Comparison of ENCODE assay signal across 8 cellular contexts in genomic region chrX:107827137-107827831, GRCh38. TPM values are rescaled to one million over a fixed set of nuclear protein-coding genes. Genes with fewer than 3 reads are reported as not detected.
DNase-seq lines count a peak whose midpoint lies in the region; ATAC-seq and TF ChIP-seq lines count a peak whose summit lies in the region.

No MANE protein-coding gene starts in this region.

- DNase-seq in GM03348 (ENCODE audit: low spot score) (peak; percentile 15), foreskin keratinocyte (peak in 1 of 2 donors; percentile 12), sciatic nerve (ENCODE audit: low spot score) (no peak), NCI-H82 (lab: John Stamatoyannopoulos, UW) (no peak), mesendoderm (no peak)
- DNase-seq in activated CD4-positive, alpha-beta memory T cell treated with anti-CD3 and anti-CD28 coated beads for 36 hours: no peak

- CTCF ChIA-PET in activated CD4-positive, alpha-beta memory T cell treated with anti-CD3 and anti-CD28 coated beads for 36 hours (lab: Charles Lee): interaction anchor here (1.5 kb wide), 1 partner anchor 168 kb away, joined by 3 read pairs; no protein-coding TSS in a partner anchor

- no peak overlapping the region for H2BK15ac ChIP-seq in mesendoderm (replicated peaks; ENCODE audit: low read depth)

- H3K23ac ChIP-seq in mesendoderm (ENCODE audit: low read length): no peak overlapping the region

- no peaks in the 10 kb centered on the region for H3K27me3 Mint-ChIP-seq in activated CD4-positive, alpha-beta memory T cell treated with anti-CD3 and anti-CD28 coated beads for 36 hours

- no peak overlapping the region for H3K4me2 ChIP-seq in mesendoderm (ENCODE audit: low read length)

- H3K27me3 ChIP-seq in foreskin keratinocyte (no peaks in the 10 kb centered on the region), mesendoderm (ENCODE audit: insufficient read depth, low read length, poor library complexity) (no peaks in the 10 kb centered on the region)

- no peaks in the 10 kb centered on the region for H3K4me1 ChIP-seq in foreskin keratinocyte
- no peaks in the 10 kb centered on the region for H3K4me1 ChIP-seq in mesendoderm (ENCODE audit: control insufficient read depth, low read depth, low read length)

- H3K9me3 Mint-ChIP-seq in activated CD4-positive, alpha-beta memory T cell treated with anti-CD3 and anti-CD28 coated beads for 36 hours: no peaks in the 10 kb centered on the region

- no peak overlapping the region for H2BK120ac ChIP-seq in mesendoderm (ENCODE audit: low read depth, low read length)

- ATAC-seq in foreskin keratinocyte: no peak
- ATAC-seq in sciatic nerve: peak; percentile 53
- ATAC-seq in GM21367 (IDR thresholded peaks at IDR 0.05; ENCODE audit: unreplicated experiment): no peak
- ATAC-seq in HG02642 (IDR thresholded peaks at IDR 0.05; ENCODE audit: poor library complexity, unreplicated experiment): no peak

- H3K18ac ChIP-seq in mesendoderm (ENCODE audit: low read length): no peak overlapping the region

- H3K79me2 ChIP-seq in mesendoderm (ENCODE audit: control insufficient read depth, insufficient read depth, low read length): no peaks in the 10 kb centered on the region

- H4K5ac ChIP-seq in mesendoderm (ENCODE audit: low read length): no peak overlapping the region

- H3K36me3 Mint-ChIP-seq in activated CD4-positive, alpha-beta memory T cell treated with anti-CD3 and anti-CD28 coated beads for 36 hours: no peaks in the 10 kb centered on the region

- no peak overlapping the region for H3K56ac ChIP-seq in mesendoderm (ENCODE audit: low read length)

- POLR2A ChIA-PET in activated CD4-positive, alpha-beta memory T cell treated with anti-CD3 and anti-CD28 coated beads for 36 hours (lab: Charles Lee): interaction anchor here (1.2 to 2.2 kb wide), 2 partner anchors 154 to 264 kb away, joined by 7 to 9 read pairs; partner anchors contain the start of genes ATG4A and PSMD10

- WGBS in mesendoderm (ENCODE audit: extremely low coverage, insufficient coverage, low lambda C conversion rate): no CpG with 5 or more reads among the region's 9 CpGs

- no peaks in the 10 kb centered on the region for H3K79me1 ChIP-seq in mesendoderm (ENCODE audit: low read length)

- peaks cover 43% of the 10 kb centered on the region for H3K4me1 Mint-ChIP-seq in activated CD4-positive, alpha-beta memory T cell treated with anti-CD3 and anti-CD28 coated beads for 36 hours (ENCODE audit: low read depth)

- no peak overlapping the region for H2AK5ac ChIP-seq in mesendoderm (ENCODE audit: low read length)

- intact Hi-C loops in activated CD4-positive, alpha-beta memory T cell treated with anti-CD3 and anti-CD28 coated beads for 36 hours (cut with micrococcal nuclease): loop anchor here (1.0 to 5.0 kb wide), 5 partner anchors 18 to 195 kb away; partner anchors contain the start of genes NCBP2L and TSC22D3
- intact Hi-C loops in sciatic nerve (cut with DNase I): no loop called here

- TF ChIP-seq CTCF in foreskin keratinocyte (conservative IDR thresholded peaks at IDR 0.05): no peak

- peak overlapping the region; percentile 71 for H3K27ac Mint-ChIP-seq in activated CD4-positive, alpha-beta memory T cell treated with anti-CD3 and anti-CD28 coated beads for 36 hours

- H3K4me3 ChIP-seq in mesendoderm (ENCODE audit: low read length): no peak overlapping the region

- H3K27ac ChIP-seq in foreskin keratinocyte: peak overlapping the region; percentile 40
- H3K27ac ChIP-seq in mesendoderm (ENCODE audit: low read depth, low read length): no peak overlapping the region

- no peak overlapping the region for H3K4ac ChIP-seq in mesendoderm (ENCODE audit: low read depth, low read length)

- H3K9ac ChIP-seq in mesendoderm (ENCODE audit: low read length): no peak overlapping the region

- H4K8ac ChIP-seq in mesendoderm (ENCODE audit: low read depth, low read length): no peak overlapping the region

- peak overlapping the region; percentile 74 for H3K4me3 Mint-ChIP-seq in activated CD4-positive, alpha-beta memory T cell treated with anti-CD3 and anti-CD28 coated beads for 36 hours

- H2BK5ac ChIP-seq in mesendoderm (ENCODE audit: low read length): no peak overlapping the region

- H3K36me3 ChIP-seq in mesendoderm (ENCODE audit: control insufficient read depth, insufficient read depth, low read length): no peaks in the 10 kb centered on the region

RNA-seq across cellular contexts. Expression of gene MID2, which starts 1.6 kb away (rescaled TPM):
- 1 to 10 TPM; 9.0 to 9.7 TPM for total RNA-seq in activated CD4-positive, alpha-beta memory T cell treated with anti-CD3 and anti-CD28 coated beads for 36 hours
- total RNA-seq in foreskin keratinocyte (15.1 and 15.6 TPM in 2 replicates), sciatic nerve (26.7 TPM)
- polyA plus RNA-seq in foreskin keratinocyte: 3.3 and 3.8 TPM in 2 replicates
- polyA plus RNA-seq in mesendoderm (2013, experiment 1 of 2): 2.1 TPM
- polyA plus RNA-seq in mesendoderm (2013, experiment 2 of 2): 2.3 TPM

RNA-seq across cellular contexts. Expression of gene NCBP2L, which starts 49.8 kb away (rescaled TPM):
- not detected for total RNA-seq in activated CD4-positive, alpha-beta memory T cell treated with anti-CD3 and anti-CD28 coated beads for 36 hours
- not detected in 2 replicates for total RNA-seq in foreskin keratinocyte
- polyA plus RNA-seq in foreskin keratinocyte: not detected in 2 replicates
- total RNA-seq in sciatic nerve: not detected
- polyA plus RNA-seq in mesendoderm (2013, experiment 1 of 2): not detected
- not detected for polyA plus RNA-seq in mesendoderm (2013, experiment 2 of 2)

RNA-seq across cellular contexts. Expression of gene TSC22D3, which starts 51.7 kb away (rescaled TPM):
- total RNA-seq in activated CD4-positive, alpha-beta memory T cell treated with anti-CD3 and anti-CD28 coated beads for 36 hours: 10 to 100 TPM; 26.0 to 28.2 TPM
- 27.0 and 40.8 TPM in 2 replicates for total RNA-seq in foreskin keratinocyte
- 23.5 and 38.4 TPM in 2 replicates for polyA plus RNA-seq in foreskin keratinocyte
- total RNA-seq in sciatic nerve: 93.5 TPM
- 17.0 TPM for polyA plus RNA-seq in mesendoderm (2013, experiment 1 of 2)
- 17.4 TPM for polyA plus RNA-seq in mesendoderm (2013, experiment 2 of 2)
